1 cellular context compared by ENCODE assay signal in genomic region chr9:79651251-79651795, GRCh38.
TF ChIP-seq lines count a peak whose summit lies in the region.

No MANE protein-coding gene starts in this region.

TF ChIP-seq in HepG2, 621 proteins besides CTCF, POLR2A, EP300 and RAD21 (continued from another document):
- TF ChIP-seq RERE (CRISPR knock-in tag; IDR thresholded peaks at IDR 0.05; ENCODE audit: low read depth) (no peak), RFXANK (CRISPR knock-in tag; IDR thresholded peaks at IDR 0.05) (no peak), NR2C2 (CRISPR knock-in tag; IDR thresholded peaks at IDR 0.05; ENCODE audit: borderline replicate concordance) (no peak), ZFP36L1 (CRISPR knock-in tag; IDR thresholded peaks at IDR 0.05) (no peak), HNRNPH1 (optimal IDR thresholded peaks at IDR 0.05; ENCODE audit: low read depth, low read length) (no peak), ELF3 (CRISPR knock-in tag; IDR thresholded peaks at IDR 0.05) (no peak), KLF11 (CRISPR knock-in tag; IDR thresholded peaks at IDR 0.05) (no peak)
